18 cellular contexts compared by ENCODE assay signal in the genomic region with DNA sequence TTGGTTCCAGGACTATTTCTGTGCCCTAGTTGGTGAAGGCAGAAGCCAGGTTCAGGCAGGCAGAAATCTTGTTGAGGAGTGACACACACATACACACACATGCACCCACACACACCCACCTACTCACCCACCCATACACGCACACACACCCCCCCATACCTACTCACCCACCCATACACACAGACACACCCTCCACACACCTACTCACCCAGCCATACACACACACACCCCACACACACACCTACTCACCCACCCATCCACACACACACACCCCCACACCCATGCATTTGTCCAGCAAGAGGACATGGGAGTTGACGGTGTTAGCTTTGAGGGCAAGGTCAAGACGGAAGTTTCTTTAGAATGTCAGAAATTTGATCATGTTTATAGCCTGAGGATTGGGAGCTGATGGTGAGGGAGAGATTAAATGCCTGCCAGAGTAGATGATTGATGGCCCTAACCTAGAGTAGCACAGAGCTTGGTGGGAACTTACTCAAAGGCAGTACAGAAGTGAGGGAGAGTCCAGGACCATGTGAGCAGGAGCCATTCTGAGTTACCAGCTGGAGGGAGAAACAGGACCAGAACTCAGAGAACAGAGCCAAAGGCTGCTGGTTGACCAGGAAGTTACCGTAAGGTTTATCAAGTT.
DNase-seq lines count a peak whose midpoint lies in the region; ATAC-seq and TF ChIP-seq lines count a peak whose summit lies in the region.
"Had no signal": no experiment of that assay in that cellular context is flagged by ENCODE, and none has a peak within 500 bp of the region (broad histone marks: within the 10 kb centered on the region; RNA-seq: fewer than 3 reads in every experiment).

No MANE protein-coding gene starts in this region.

- H3K9me3 Mint-ChIP-seq in endodermal cell: no peaks in the 10 kb centered on the region
- H3K9me3 Mint-ChIP-seq: T-cell had no signal

- TF ChIP-seq POLR2A in transverse colon (IDR thresholded peaks at IDR 0.05): no peak

- intact Hi-C loops in transverse colon (cut with DNase I; ENCODE audit: low total_unique reads) (no loop called here), posterior vena cava (cut with DNase I) (loop anchor here in 1 of 2 donors (5.0 kb wide), 1 partner anchor 1158 kb away; no protein-coding TSS in a partner anchor)

- ATAC-seq in HG03354 (IDR thresholded peaks at IDR 0.05; ENCODE audit: poor library complexity, severe bottlenecking, unreplicated experiment) (no peak), GM19463 (IDR thresholded peaks at IDR 0.05; ENCODE audit: unreplicated experiment) (no peak)
- ATAC-seq: T-cell had no signal

- H3K4me3 Mint-ChIP-seq in endodermal cell: no peak overlapping the region
- H3K4me3 Mint-ChIP-seq: B cell, T-cell had no signal

- H3K4me1 Mint-ChIP-seq in endodermal cell: peaks cover 23% of the 10 kb centered on the region
- H3K4me1 Mint-ChIP-seq: B cell, T-cell had no signal

- TF ChIP-seq EP300 in transverse colon (IDR thresholded peaks at IDR 0.05; ENCODE audit: low read depth): no peak

- H3K27ac ChIP-seq in endodermal cell (ENCODE audit: low read depth, low read length): no peak overlapping the region
- H3K27ac ChIP-seq in transverse colon: peak overlapping the region; percentile 74 to 85 (median 82)

- TF ChIP-seq CTCF in endodermal cell (conservative IDR thresholded peaks at IDR 0.05) (no peak), transverse colon (IDR thresholded peaks at IDR 0.05) (no peak), GM10266 (IDR thresholded peaks at IDR 0.05; ENCODE audit: control insufficient read depth, insufficient read depth, low read depth, missing control alignments) (no peak)

- no peaks in the 10 kb centered on the region for H3K9me3 ChIP-seq in endodermal cell (ENCODE audit: control insufficient read depth, low read length)
- no peaks in the 10 kb centered on the region for H3K9me3 ChIP-seq in mucosa of stomach (ENCODE audit: control insufficient read depth, low read length)
- H3K9me3 ChIP-seq in transverse colon: no peaks in the 10 kb centered on the region
- H3K9me3 ChIP-seq: testis had no signal

- peaks cover 29% of the 10 kb centered on the region for H3K4me1 ChIP-seq in endodermal cell (ENCODE audit: control insufficient read depth, insufficient read depth, low read length)
- peaks cover 54% of the 10 kb centered on the region for H3K4me1 ChIP-seq in mucosa of stomach (ENCODE audit: control insufficient read depth, insufficient read depth, low read length)
- H3K4me1 ChIP-seq in transverse colon: peaks cover 0 to 47% (median 26%) of the 10 kb centered on the region in 4 donors

- no peaks in the 10 kb centered on the region for H3K27me3 Mint-ChIP-seq in endodermal cell (ENCODE audit: insufficient read depth)
- H3K27me3 Mint-ChIP-seq: B cell, T-cell had no signal

- H3K36me3 ChIP-seq in endodermal cell (ENCODE audit: control insufficient read depth, insufficient read depth, low read length) (peaks cover 9% of the 10 kb centered on the region), mucosa of stomach (ENCODE audit: control insufficient read depth, insufficient read depth, low read length) (peaks cover 3% of the 10 kb centered on the region), transverse colon (no peaks in the 10 kb centered on the region)

- 57 to 77% methylated on average over 2 to 4 of the region's 4 CpGs for WGBS in endodermal cell (ENCODE audit: insufficient coverage in 1 of 2, insufficient read length in 1 of 2), 2 experiments
- 43 to 52% methylated on average over 2 to 4 of the region's 4 CpGs for WGBS in transverse colon (ENCODE audit: low coverage in 1 of 2), 2 donors

- DNase-seq in LoVo (ENCODE audit: low spot score): peak; percentile 15
- DNase-seq in endodermal cell: no peak
- DNase-seq in transverse colon: peak; percentile 60
- no peak for DNase-seq in posterior vena cava (ENCODE audit: low spot score)
- DNase-seq in GM10266 (ENCODE audit: extremely low spot score): no peak
- DNase-seq: activated naive CD4-positive, alpha-beta T cell; aorta; hypothalamus; NCI-H2081 treated with DMSO at 0.1 percent for 48 hours; NCI-H524 treated with DMSO at 0.1 percent for 48 hours; SHP77; stimulated activated CD4-positive, alpha-beta T cell treated with anti-CD3 and anti-CD28 coated beads, Interleukin-4, amount 100 ng/mL, for 24 hours; T-cell; testis had no signal

- H3K9ac ChIP-seq in endodermal cell (ENCODE audit: extremely low read depth, low read length, poor library complexity, severe bottlenecking) (peak overlapping the region; percentile 85), mucosa of stomach (ENCODE audit: low read length) (peak overlapping the region; percentile 40)

- H3K27me3 ChIP-seq in endodermal cell (ENCODE audit: control insufficient read depth, insufficient read depth, low read length, poor library complexity, severe bottlenecking): no peaks in the 10 kb centered on the region
- no peaks in the 10 kb centered on the region for H3K27me3 ChIP-seq in mucosa of stomach (ENCODE audit: control insufficient read depth, insufficient read depth, low read length)
- no peaks in the 10 kb centered on the region for H3K27me3 ChIP-seq in transverse colon
- H3K27me3 ChIP-seq: testis had no signal

- no peak overlapping the region for H3K27ac Mint-ChIP-seq in endodermal cell
- H3K27ac Mint-ChIP-seq: B cell, T-cell had no signal

- H3K4me3 ChIP-seq in endodermal cell (ENCODE audit: low read length): peak overlapping the region; percentile 93
- no peak overlapping the region for H3K4me3 ChIP-seq in mucosa of stomach (ENCODE audit: low read length)
- no peak overlapping the region for H3K4me3 ChIP-seq in transverse colon
- H3K4me3 ChIP-seq: testis had no signal

- in situ Hi-C loops in transverse colon (cut with MboI; ENCODE audit: low pct_ligation_motif_present in 1 of 4, low pct_unique_long_range_greater_than_20kb in 1 of 4, low sequenced_read_pairs in 3 of 4): no loop called here

- peaks cover 14% of the 10 kb centered on the region for H3K36me3 Mint-ChIP-seq in endodermal cell (ENCODE audit: low read depth)

Comparison
In these comparisons a context has a peak if more than half of its experiments do, and no peak if none do; other contexts are left out.
1. DNase-seq: peak in LoVo (single experiment) and transverse colon (single experiment); none in endodermal cell (single experiment), posterior vena cava (single experiment) and GM10266 (single experiment).